ENCODE assay signal across 29 cellular contexts in the genomic region with DNA sequence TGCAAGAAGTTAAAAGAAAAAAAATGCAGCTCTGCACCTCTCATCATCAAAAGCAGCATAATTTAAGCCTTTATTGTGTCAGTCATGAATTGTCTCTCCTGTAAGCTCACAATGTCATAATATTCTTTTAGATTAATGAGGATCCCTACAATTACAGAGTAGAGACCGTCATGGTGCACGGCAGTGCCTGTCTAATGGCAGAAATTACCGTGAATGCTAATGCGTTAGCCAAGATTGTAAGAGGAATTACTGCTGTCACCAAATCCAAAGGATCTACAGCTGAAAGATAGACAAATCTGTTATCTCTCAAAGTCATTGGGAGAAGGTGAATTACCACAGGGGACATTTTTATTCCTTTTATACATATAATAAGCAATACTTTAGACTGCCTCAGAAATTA.
"Had no signal": no experiment of that assay in that cellular context is flagged by ENCODE, and none has a peak within 500 bp of the region (broad histone marks: within the 10 kb centered on the region; RNA-seq: fewer than 3 reads in every experiment).

No MANE protein-coding gene starts in this region.

- H3K27ac ChIP-seq: adrenal gland, ascending aorta, cardiac muscle cell, VCaP had no signal

- ATAC-seq: activated CD8-positive, alpha-beta T cell treated with anti-CD3 and anti-CD28 coated beads for 36 hours; activated naive CD4-positive, alpha-beta T cell treated with anti-CD3 and anti-CD28 coated beads, Interleukin-2, amount 50 U/mL, for 72 hours; activated T-cell treated with anti-CD3 and anti-CD28 coated beads, Interleukin-2, amount 50 U/mL, for 4 hours; activated T-cell treated with anti-CD3 and anti-CD28 coated beads, Interleukin-2, amount 50 U/mL, for 72 hours; activated T-helper 17 cell treated with anti-CD3 and anti-CD28 coated beads, Interleukin-2, amount 50 U/mL, for 72 hours had no signal

- H3K27me3 ChIP-seq: adrenal gland, ascending aorta, cardiac muscle cell had no signal

- H3K4me3 ChIP-seq: adrenal gland, ascending aorta, cardiac muscle cell had no signal

- DNase-seq: activated B cell treated with CpG ODN at 0.5 μM for 24 hours; activated CD4-positive, alpha-beta memory T cell treated with anti-CD3 and anti-CD28 coated beads for 36 hours; activated CD4-positive, alpha-beta T cell treated with anti-CD3 and anti-CD28 coated beads for 4 hours; activated CD4-positive, alpha-beta T cell treated with anti-CD3 and anti-CD28 coated beads, Interleukin-2, amount 10 ng/mL, durations not matched to agents 24 days and 14 days; activated CD4-positive, alpha-beta T cell treated with anti-CD3 and anti-CD28 coated beads, Interleukin-2, amount 50 U/mL, for 1 hour; activated CD4-positive, alpha-beta T cell treated with anti-CD3 and anti-CD28 coated beads, Interleukin-2, amount 50 U/mL, for 4 hours; activated CD4-positive, CD25-positive, alpha-beta regulatory T cell treated with anti-CD3 and anti-CD28 coated beads, Interleukin-2, amount 50 U/mL, for 72 hours; activated CD8-positive, alpha-beta memory T cell treated with anti-CD3 and anti-CD28 coated beads, Interleukin-2, amount 50 U/mL, for 4 hours; activated CD8-positive, alpha-beta T cell treated with anti-CD3 and anti-CD28 coated beads for 36 hours; activated effector memory CD4-positive, alpha-beta T cell treated with anti-CD3 and anti-CD28 coated beads, Interleukin-2, amount 50 U/mL, for 16 hours; activated gamma-delta T cell treated with Interleukin-2 at 50 U/mL for 16 hours; activated naive CD4-positive, alpha-beta T cell; activated naive CD4-positive, alpha-beta T cell treated with anti-CD3 and anti-CD28 coated beads for 36 hours; activated naive CD4-positive, alpha-beta T cell treated with anti-CD3 and anti-CD28 coated beads, Interleukin-2, amount 50 U/mL, for 16 hours; activated naive CD8-positive, alpha-beta T cell treated with anti-CD3 and anti-CD28 coated beads for 36 hours; activated T-cell treated with anti-CD3 and anti-CD28 coated beads for 4 hours; activated T-cell treated with anti-CD3 and anti-CD28 coated beads, Interleukin-2, amount 50 U/mL, for 1 hour; activated T-cell treated with anti-CD3 and anti-CD28 coated beads, Interleukin-2, amount 50 U/mL, for 4 hours; activated T-cell treated with anti-CD3 and anti-CD28 coated beads, Interleukin-2, amount 50 U/mL, for 72 hours; adrenal gland; amniotic stem cell; cerebellar nuclear complex; T-helper 2 cell; T-helper 9 cell had no signal

- H3K36me3 ChIP-seq: adrenal gland, ascending aorta, cardiac muscle cell had no signal

- H3K9me3 ChIP-seq: adrenal gland had no signal
